18 cellular contexts compared by ENCODE assay signal in the genomic region with DNA sequence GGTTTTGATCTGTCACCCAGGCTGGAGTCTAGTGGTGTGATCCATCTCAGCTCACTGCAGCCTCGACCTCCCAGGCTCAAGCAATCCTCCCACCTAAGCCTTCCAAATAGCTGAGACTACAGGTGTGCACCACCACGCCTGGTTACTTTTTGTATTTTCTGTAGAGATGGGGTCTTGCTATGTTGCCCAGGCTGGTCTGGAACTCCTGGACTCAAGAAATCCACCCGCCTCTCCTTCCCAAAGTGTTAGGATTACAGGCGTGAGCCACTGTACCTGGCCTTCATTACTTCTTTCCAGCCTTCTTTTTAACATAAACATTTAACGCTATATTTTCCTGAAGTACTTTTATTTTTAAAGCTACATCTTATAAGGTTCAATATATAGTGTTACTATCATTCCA. TPM values are rescaled to one million over a fixed set of nuclear protein-coding genes. Genes with fewer than 3 reads are reported as not detected.
DNase-seq lines count a peak whose midpoint lies in the region; ATAC-seq, FAIRE-seq and TF ChIP-seq lines count a peak whose summit lies in the region.
"Had no signal": no experiment of that assay in that cellular context is flagged by ENCODE, and none has a peak within 500 bp of the region (broad histone marks: within the 10 kb centered on the region; RNA-seq: fewer than 3 reads in every experiment).

No MANE protein-coding gene starts in this region.

- H3K79me2 ChIP-seq in HepG2 (ENCODE audit: insufficient read depth, low read length) (no peaks in the 10 kb centered on the region), K562 (ENCODE audit: control insufficient read depth, insufficient read depth, low read length) (no peaks in the 10 kb centered on the region)

- TF ChIP-seq POLR2A in HepG2 (IDR thresholded peaks at IDR 0.05; ENCODE audit: insufficient read depth in 1 of 2, low read depth in 2 of 2, low read length in 2 of 2) (no peak), right lobe of liver (IDR thresholded peaks at IDR 0.05) (no peak), K562 (conservative IDR thresholded peaks at IDR 0.05) (no peak)

- H3K36me3 ChIP-seq in HepG2 (replicated peaks in 1 of 2; ENCODE audit: control insufficient read depth in 1 of 2, insufficient read depth in 2 of 2, low read length in 2 of 2) (peaks cover 0 to 4% of the 10 kb centered on the region in 2 experiments; a peak in 4 of 5 replicates), right lobe of liver (peaks cover 0 to 26% (median 7%) of the 10 kb centered on the region in 4 donors), K562 (ENCODE audit: control insufficient read depth, insufficient read depth, low read length) (peaks cover 19% of the 10 kb centered on the region)

- POLR2A ChIA-PET in HepG2 (lab: Yijun Ruan, JAX), result interaction anchor here (0.6 kb wide), 1 partner anchor 18 kb away, joined by 3 read pairs; no protein-coding TSS in a partner anchor
- POLR2A ChIA-PET in K562 (lab: Yijun Ruan, JAX), result no interaction called here

- intact Hi-C loops in HepG2 (cut with micrococcal nuclease; ENCODE audit: unreplicated experiment), result no loop called here
- intact Hi-C loops in right lobe of liver (cut with DNase I), result no loop called here
- intact Hi-C loops in K562 (cut with micrococcal nuclease), result no loop called here

- H2AFZ ChIP-seq in HepG2 (ENCODE audit: low read length) (no peak overlapping the region), K562 (ENCODE audit: low read depth, low read length) (no peak overlapping the region)

- ATAC-seq in HepG2 (no peak), right lobe of liver (no peak), K562 (no peak), GM18868 (IDR thresholded peaks at IDR 0.05; ENCODE audit: unreplicated experiment) (no peak)
- ATAC-seq: A549; CD8-positive, alpha-beta T cell had no signal

- H3K4me3 ChIP-seq in HepG2 (replicated peaks in 1 of 3; ENCODE audit: insufficient read depth in 1 of 3, low read depth in 2 of 3, low read length in 3 of 3) (no peak overlapping the region), right lobe of liver (no peak overlapping the region), K562 (no peak overlapping the region)
- H3K4me3 ChIP-seq: A549; BLaER1 treated with 17β-estradiol and CSF1 and Interleukin-3, amounts not matched to agents 10 nM and 100 nM had no signal

- DNase-seq in HepG2 (ENCODE audit: low spot score) (no peak), right lobe of liver (no peak), K562 (ENCODE audit: extremely low read depth in 1 of 4, low spot score in 3 of 4) (no peak)
- DNase-seq: AML-193; Caco-2; Calu3; CD4-positive, alpha-beta T cell; CD8-positive, alpha-beta T cell; DMS79 treated with DMSO at 0.1 percent for 48 hours; GF-D8 had no signal

- no peaks in the 10 kb centered on the region for H3K27me3 ChIP-seq in HepG2 (ENCODE audit: control insufficient read depth in 1 of 2, insufficient read depth in 2 of 2, low read length in 2 of 2)
- H3K27me3 ChIP-seq in right lobe of liver, result no peaks in the 10 kb centered on the region
- H3K27me3 ChIP-seq in K562 (ENCODE audit: control insufficient read depth in 2 of 2, insufficient read depth in 2 of 2, low read length in 2 of 2), result no peaks in the 10 kb centered on the region
- H3K27me3 ChIP-seq: BLaER1 treated with 17β-estradiol and CSF1 and Interleukin-3, amounts not matched to agents 10 nM and 100 nM had no signal

- H3K9me3 ChIP-seq in HepG2 (ENCODE audit: low read length) (no peaks in the 10 kb centered on the region), right lobe of liver (no peaks in the 10 kb centered on the region), K562 (replicated peaks; ENCODE audit: control insufficient read depth, insufficient read depth, low read depth, low read length) (no peaks in the 10 kb centered on the region; the same call in 1 of the 2 replicates)
- H3K9me3 ChIP-seq: Caco-2 had no signal

- H3K4me2 ChIP-seq in HepG2 (ENCODE audit: low read depth, low read length) (no peak overlapping the region), K562 (ENCODE audit: insufficient read depth, low read length) (no peak overlapping the region)
- H3K4me2 ChIP-seq: A549; BLaER1 treated with 17β-estradiol and CSF1 and Interleukin-3, amounts not matched to agents 10 nM and 100 nM had no signal

- H3K27ac ChIP-seq in HepG2 (ENCODE audit: extremely low read length, insufficient read depth, low read length), result no peak overlapping the region
- H3K27ac ChIP-seq in right lobe of liver, result no peak overlapping the region
- H3K27ac ChIP-seq in K562 (ENCODE audit: extremely low read depth, low read depth, low read length), result no peak overlapping the region
- H3K27ac ChIP-seq: 22Rv1; A549; BLaER1 treated with 17β-estradiol and CSF1 and Interleukin-3, amounts not matched to agents 10 nM and 100 nM; C4-2B had no signal

- H4K20me1 ChIP-seq in HepG2 (ENCODE audit: insufficient read depth, low read length) (no peaks in the 10 kb centered on the region), K562 (replicated peaks; ENCODE audit: control insufficient read depth, insufficient read depth, low read length) (no peaks in the 10 kb centered on the region)
- H4K20me1 ChIP-seq: BLaER1 treated with 17β-estradiol and CSF1 and Interleukin-3, amounts not matched to agents 10 nM and 100 nM had no signal

- H3K4me1 ChIP-seq in HepG2 (ENCODE audit: insufficient read depth, low read length), result peaks cover 12% of the 10 kb centered on the region
- H3K4me1 ChIP-seq in right lobe of liver, result no peaks in the 10 kb centered on the region
- H3K4me1 ChIP-seq in K562 (replicated peaks in 1 of 2; ENCODE audit: control insufficient read depth in 2 of 2, insufficient read depth in 2 of 2, low read length in 2 of 2), result no peaks in the 10 kb centered on the region; a peak in 2 of 5 replicates
- H3K4me1 ChIP-seq: A549, Caco-2 had no signal

- FAIRE-seq in HepG2 (lab: Jason Lieb, UNC) (no peak), K562 (lab: Jason Lieb, UNC) (no peak)
- FAIRE-seq: A549, D721Med, G401.6, GM12891 had no signal

- CTCF ChIA-PET in HepG2 (lab: Yijun Ruan, JAX; ENCODE audit: low intra/inter-chr PET ratio, low total read pairs), result no interaction called here
- CTCF ChIA-PET in K562 (lab: Yijun Ruan, JAX; ENCODE audit: low intra/inter-chr PET ratio), result no interaction called here

- no peak for TF ChIP-seq RAD21 in HepG2 (CRISPR knock-in tag; IDR thresholded peaks at IDR 0.05)
- TF ChIP-seq RAD21 in K562 (CRISPR knock-in tag; conservative IDR thresholded peaks at IDR 0.05 in 1 of 2, IDR thresholded peaks at IDR 0.05 in 1 of 2), result no peak

- H3K9ac ChIP-seq in HepG2 (ENCODE audit: insufficient read depth, low read depth, low read length) (no peak overlapping the region), K562 (ENCODE audit: insufficient read depth in 1 of 2, low read depth in 2 of 2, low read length in 2 of 2) (no peak overlapping the region)
- H3K9ac ChIP-seq: BLaER1 treated with 17β-estradiol and CSF1 and Interleukin-3, amounts not matched to agents 10 nM and 100 nM had no signal

- BruUV-seq in HepG2 (replicated peaks; lab: Mats Ljungman, UMichigan), result no TSS peak
- no TSS peak for BruUV-seq in K562 (replicated peaks; lab: Mats Ljungman, UMichigan)

- 88% methylated on average over 5 of the region's 5 CpGs for WGBS in HepG2 (ENCODE audit: low lambda C conversion rate)
- WGBS in right lobe of liver (ENCODE audit: insufficient coverage, low coverage, low lambda C conversion rate, missing lambda C conversion rate), result 78% methylated on average over 4 of the region's 5 CpGs
- WGBS in K562 (ENCODE audit: insufficient coverage, low coverage, missing lambda C conversion rate), result 36% methylated on average over 5 of the region's 5 CpGs

- TF ChIP-seq CTCF in HepG2 (CRISPR knock-in tag; IDR thresholded peaks at IDR 0.05) (no peak), right lobe of liver (IDR thresholded peaks at IDR 0.05) (no peak), K562 (IDR thresholded peaks at IDR 0.05 in 2 of 3, conservative IDR thresholded peaks at IDR 0.05 in 1 of 3; ENCODE audit: insufficient read depth in 2 of 3, low read depth in 1 of 3, low read length in 3 of 3) (no peak)

- TF ChIP-seq EP300 in HepG2 (IDR thresholded peaks at IDR 0.05; ENCODE audit: low read depth in 2 of 2, low read length in 2 of 2), result no peak
- no peak for TF ChIP-seq EP300 in HepG2 (CRISPR knock-in tag; IDR thresholded peaks at IDR 0.05; ENCODE audit: borderline replicate concordance)
- TF ChIP-seq EP300 in K562 (IDR thresholded peaks at IDR 0.05; ENCODE audit: low read length), result no peak

- no peaks in the 10 kb centered on the region for H3K9me1 ChIP-seq in K562 (ENCODE audit: control insufficient read depth, insufficient read depth, low read length)

- in situ Hi-C loops in HepG2 (cut with HindIII; ENCODE audit: extremely low pct_ligation_motif_present, low pct_unique_long_range_greater_than_20kb), result no loop called here
- in situ Hi-C loops in K562 (cut with MboI), result loop anchor here (10.0 kb wide), 1 partner anchor 1721 kb away; no protein-coding TSS in a partner anchor

RNA-seq across cellular contexts. Expression of a gene that starts 18.4 kb away (rescaled TPM):
- total RNA-seq in HepG2 (2016; rRNA removed; fragmentation: Illumina TruSeq; extraction: Trizol), result 21.3 and 30.0 TPM in 2 replicates
- 6.9 and 9.1 TPM in 2 replicates for total RNA-seq in HepG2 (2016; cell fraction: cytosol; rRNA removed; fragmentation: Illumina TruSeq; extraction: Trizol; ENCODE audit: low read depth)
- total RNA-seq in HepG2 (2016; cell fraction: insoluble cytoplasmic fraction; rRNA removed; fragmentation: Illumina TruSeq; extraction: Trizol), result 23.5 and 29.4 TPM in 2 replicates
- 8.9 and 9.2 TPM in 2 replicates for total RNA-seq in HepG2 (2016; cell fraction: membrane; rRNA removed; fragmentation: Illumina TruSeq; extraction: Trizol)
- 10.0 and 12.6 TPM in 2 replicates for total RNA-seq in HepG2 (2016; cell fraction: nucleus; rRNA removed; fragmentation: Illumina TruSeq; extraction: Trizol)
- 41.4 and 48.7 TPM in 2 replicates for polyA plus RNA-seq in HepG2 (2011; rRNA removed)
- polyA plus RNA-seq in HepG2 (2011; cell fraction: cytosol; rRNA removed), result 48.8 and 53.2 TPM in 2 replicates
- 21.0 and 23.2 TPM in 2 replicates for polyA plus RNA-seq in HepG2 (2011; cell fraction: nucleus; rRNA removed)
- 38.1 and 41.7 TPM in 2 replicates for polyA plus RNA-seq in HepG2 (2012)
- polyA plus RNA-seq in HepG2 (2016; cell fraction: cytosol; fragmentation: Illumina TruSeq; extraction: Trizol; ENCODE audit: low read depth), result 3.6 and 4.1 TPM in 2 replicates
- 24.4 and 26.5 TPM in 2 replicates for polyA plus RNA-seq in HepG2 (2016; cell fraction: insoluble cytoplasmic fraction; fragmentation: Illumina TruSeq; extraction: Trizol; ENCODE audit: low read depth)
- polyA plus RNA-seq in HepG2 (2016; cell fraction: membrane; fragmentation: Illumina TruSeq; extraction: Trizol; ENCODE audit: low read depth), result 5.5 and 6.2 TPM in 2 replicates
- polyA plus RNA-seq in HepG2 (2016; cell fraction: nucleus; fragmentation: Illumina TruSeq; extraction: Trizol; ENCODE audit: insufficient read depth, low read depth), result 15.9 and 18.0 TPM in 2 replicates
- polyA minus RNA-seq in HepG2 (2011; rRNA and poly(A)+ RNA removed; ENCODE audit: low replicate concordance), result 10.6 and 40.6 TPM in 2 replicates
- polyA minus RNA-seq in HepG2 (2011; cell fraction: cytosol; rRNA and poly(A)+ RNA removed), result 14.9 and 18.3 TPM in 2 replicates
- polyA minus RNA-seq in HepG2 (2011; cell fraction: nucleus; rRNA and poly(A)+ RNA removed), result 16.9 and 25.7 TPM in 2 replicates
- 100 to 1,000 TPM; 143 to 178 (median 160) TPM for total RNA-seq in right lobe of liver
- total RNA-seq in K562 (2011; cell fraction: chromatin; rRNA removed; ENCODE audit: low replicate concordance), result 44.6 and 54.9 TPM in 2 replicates
- total RNA-seq in K562 (2011; cell fraction: nucleolus; rRNA removed), result 33.6 and 36.7 TPM in 2 replicates
- 43.8 and 70.2 TPM in 2 replicates for total RNA-seq in K562 (2011; cell fraction: nucleoplasm; rRNA removed)
- 24.2 TPM in 2 replicates for total RNA-seq in K562 (2014; rRNA removed)
- total RNA-seq in K562 (2014; rRNA removed; fragmentation: Illumina TruSeq; extraction: Trizol), result 14.7 and 18.8 TPM in 2 replicates
- 15.5 and 18.0 TPM in 2 replicates for total RNA-seq in K562 (2015; rRNA removed; fragmentation: Illumina TruSeq; extraction: Trizol)
- total RNA-seq in K562 (2021), result 19.5 and 20.3 TPM in 2 replicates
- polyA plus RNA-seq in K562 (2011; rRNA removed), result 37.8 and 43.1 TPM in 2 replicates
- polyA plus RNA-seq in K562 (2011; cell fraction: cytosol; rRNA removed), result 29.4 and 39.5 TPM in 2 replicates
- polyA plus RNA-seq in K562 (2011; cell fraction: nucleus; rRNA removed), result 22.1 and 29.0 TPM in 2 replicates
- polyA plus RNA-seq in K562 (2012), result 21.8 and 49.2 TPM in 2 replicates
- 22.6 and 23.9 TPM in 2 replicates for polyA plus RNA-seq in K562 (2014; fragmentation: Illumina TruSeq; extraction: Trizol)
- polyA plus RNA-seq in K562 (2014; fragmentation: Nextera tagmentation; extraction: Ambion mirVana), result 10 to 100 TPM; 73.0 to 82.2 TPM
- 23.2 and 24.6 TPM in 2 replicates for polyA plus RNA-seq in K562 (2014; rRNA removed)
- 26.6 and 26.7 TPM in 2 replicates for polyA minus RNA-seq in K562 (2011; rRNA and poly(A)+ RNA removed)
- 9.7 and 10.6 TPM in 2 replicates for polyA minus RNA-seq in K562 (2011; cell fraction: cytosol; rRNA and poly(A)+ RNA removed)
- 8.5 and 13.7 TPM in 2 replicates for polyA minus RNA-seq in K562 (2011; cell fraction: nucleus; rRNA and poly(A)+ RNA removed)

RNA-seq across cellular contexts. Expression of a gene that starts 24.4 kb away (rescaled TPM):
- 14.9 and 33.6 TPM in 2 replicates for total RNA-seq in HepG2 (2016; rRNA removed; fragmentation: Illumina TruSeq; extraction: Trizol)
- 3.6 and 4.5 TPM in 2 replicates for total RNA-seq in HepG2 (2016; cell fraction: cytosol; rRNA removed; fragmentation: Illumina TruSeq; extraction: Trizol; ENCODE audit: low read depth)
- total RNA-seq in HepG2 (2016; cell fraction: insoluble cytoplasmic fraction; rRNA removed; fragmentation: Illumina TruSeq; extraction: Trizol), result 14.5 and 33.2 TPM in 2 replicates
- 8.3 and 9.4 TPM in 2 replicates for total RNA-seq in HepG2 (2016; cell fraction: membrane; rRNA removed; fragmentation: Illumina TruSeq; extraction: Trizol)
- total RNA-seq in HepG2 (2016; cell fraction: nucleus; rRNA removed; fragmentation: Illumina TruSeq; extraction: Trizol), result 27.1 and 30.8 TPM in 2 replicates
- 29.9 and 32.7 TPM in 2 replicates for polyA plus RNA-seq in HepG2 (2011; rRNA removed)
- 21.5 and 32.7 TPM in 2 replicates for polyA plus RNA-seq in HepG2 (2011; cell fraction: cytosol; rRNA removed)
- polyA plus RNA-seq in HepG2 (2011; cell fraction: nucleus; rRNA removed), result 9.5 and 11.1 TPM in 2 replicates
- polyA plus RNA-seq in HepG2 (2012), result 22.8 and 24.3 TPM in 2 replicates
- 4.3 and 4.6 TPM in 2 replicates for polyA plus RNA-seq in HepG2 (2016; cell fraction: cytosol; fragmentation: Illumina TruSeq; extraction: Trizol; ENCODE audit: low read depth)
- 13.2 and 15.8 TPM in 2 replicates for polyA plus RNA-seq in HepG2 (2016; cell fraction: insoluble cytoplasmic fraction; fragmentation: Illumina TruSeq; extraction: Trizol; ENCODE audit: low read depth)
- 6.5 and 6.9 TPM in 2 replicates for polyA plus RNA-seq in HepG2 (2016; cell fraction: membrane; fragmentation: Illumina TruSeq; extraction: Trizol; ENCODE audit: low read depth)
- 38.2 and 40.8 TPM in 2 replicates for polyA plus RNA-seq in HepG2 (2016; cell fraction: nucleus; fragmentation: Illumina TruSeq; extraction: Trizol; ENCODE audit: insufficient read depth, low read depth)
- 4.1 and 14.1 TPM in 2 replicates for polyA minus RNA-seq in HepG2 (2011; rRNA and poly(A)+ RNA removed; ENCODE audit: low replicate concordance)
- polyA minus RNA-seq in HepG2 (2011; cell fraction: cytosol; rRNA and poly(A)+ RNA removed), result 15.0 and 15.7 TPM in 2 replicates
- polyA minus RNA-seq in HepG2 (2011; cell fraction: nucleus; rRNA and poly(A)+ RNA removed), result 5.7 and 9.0 TPM in 2 replicates
- 10 to 100 TPM; 37.1 to 54.7 (median 45.1) TPM for total RNA-seq in right lobe of liver
- 11.3 and 16.3 TPM in 2 replicates for total RNA-seq in K562 (2011; cell fraction: chromatin; rRNA removed; ENCODE audit: low replicate concordance)
- 19.7 and 20.7 TPM in 2 replicates for total RNA-seq in K562 (2011; cell fraction: nucleolus; rRNA removed)
- total RNA-seq in K562 (2011; cell fraction: nucleoplasm; rRNA removed), result 20.1 and 22.9 TPM in 2 replicates
- total RNA-seq in K562 (2014; rRNA removed), result 12.8 and 13.1 TPM in 2 replicates
- 16.4 and 18.5 TPM in 2 replicates for total RNA-seq in K562 (2014; rRNA removed; fragmentation: Illumina TruSeq; extraction: Trizol)
- total RNA-seq in K562 (2015; rRNA removed; fragmentation: Illumina TruSeq; extraction: Trizol), result 13.2 and 14.9 TPM in 2 replicates
- 12.3 and 13.5 TPM in 2 replicates for total RNA-seq in K562 (2021)
- 17.6 and 20.5 TPM in 2 replicates for polyA plus RNA-seq in K562 (2011; rRNA removed)
- polyA plus RNA-seq in K562 (2011; cell fraction: cytosol; rRNA removed), result 10.3 and 13.5 TPM in 2 replicates
- polyA plus RNA-seq in K562 (2011; cell fraction: nucleus; rRNA removed), result 5.5 and 7.5 TPM in 2 replicates
- polyA plus RNA-seq in K562 (2012), result 11.3 and 20.4 TPM in 2 replicates
- 16.0 and 18.2 TPM in 2 replicates for polyA plus RNA-seq in K562 (2014; fragmentation: Illumina TruSeq; extraction: Trizol)
- polyA plus RNA-seq in K562 (2014; fragmentation: Nextera tagmentation; extraction: Ambion mirVana), result 1 to 10 TPM; 7.0 to 8.2 TPM
- polyA plus RNA-seq in K562 (2014; rRNA removed), result 10.6 and 11.8 TPM in 2 replicates
- polyA minus RNA-seq in K562 (2011; rRNA and poly(A)+ RNA removed), result 20.7 and 23.0 TPM in 2 replicates
- polyA minus RNA-seq in K562 (2011; cell fraction: cytosol; rRNA and poly(A)+ RNA removed), result 6.9 and 8.2 TPM in 2 replicates
- polyA minus RNA-seq in K562 (2011; cell fraction: nucleus; rRNA and poly(A)+ RNA removed), result 2.4 and 4.1 TPM in 2 replicates

RNA-seq across cellular contexts. Expression of a gene that starts 43.1 kb away (rescaled TPM):
- total RNA-seq in HepG2 (2016; rRNA removed; fragmentation: Illumina TruSeq; extraction: Trizol) (85.2 and 86.6 TPM in 2 replicates), right lobe of liver (10 to 100 TPM; 25.9 to 46.9 (median 42.0) TPM), K562 (2014; rRNA removed) (130 and 133 TPM in 2 replicates), K562 (2014; rRNA removed; fragmentation: Illumina TruSeq; extraction: Trizol) (36.8 and 48.3 TPM in 2 replicates), K562 (2015; rRNA removed; fragmentation: Illumina TruSeq; extraction: Trizol) (86.2 and 91.3 TPM in 2 replicates), K562 (2021) (108 and 112 TPM in 2 replicates)
- 19.0 and 24.8 TPM in 2 replicates for total RNA-seq in HepG2 (2016; cell fraction: cytosol; rRNA removed; fragmentation: Illumina TruSeq; extraction: Trizol; ENCODE audit: low read depth)
- total RNA-seq in HepG2 (2016; cell fraction: insoluble cytoplasmic fraction; rRNA removed; fragmentation: Illumina TruSeq; extraction: Trizol), result 88.8 and 91.0 TPM in 2 replicates
- total RNA-seq in HepG2 (2016; cell fraction: membrane; rRNA removed; fragmentation: Illumina TruSeq; extraction: Trizol), result 28.1 and 32.1 TPM in 2 replicates
- 43.6 and 54.4 TPM in 2 replicates for total RNA-seq in HepG2 (2016; cell fraction: nucleus; rRNA removed; fragmentation: Illumina TruSeq; extraction: Trizol)
- polyA plus RNA-seq in HepG2 (2011; rRNA removed) (88.4 and 99.0 TPM in 2 replicates), K562 (2011; rRNA removed) (88.3 and 104 TPM in 2 replicates), K562 (2014; fragmentation: Illumina TruSeq; extraction: Trizol) (96.6 and 108 TPM in 2 replicates), K562 (2014; fragmentation: Nextera tagmentation; extraction: Ambion mirVana) (10 to 100 TPM in 1 of 2 experiments, 1 to 10 TPM in 1; 8.4 to 48.4 TPM), K562 (2014; rRNA removed) (125 and 139 TPM in 2 replicates)
- polyA plus RNA-seq in HepG2 (2011; cell fraction: cytosol; rRNA removed), result 95.8 and 105 TPM in 2 replicates
- 168 and 180 TPM in 2 replicates for polyA plus RNA-seq in HepG2 (2011; cell fraction: nucleus; rRNA removed)
- 46.4 and 46.8 TPM in 2 replicates for polyA plus RNA-seq in HepG2 (2012)
- 12.7 and 14.4 TPM in 2 replicates for polyA plus RNA-seq in HepG2 (2016; cell fraction: cytosol; fragmentation: Illumina TruSeq; extraction: Trizol; ENCODE audit: low read depth)
- polyA plus RNA-seq in HepG2 (2016; cell fraction: insoluble cytoplasmic fraction; fragmentation: Illumina TruSeq; extraction: Trizol; ENCODE audit: low read depth), result 75.6 and 81.5 TPM in 2 replicates
- polyA plus RNA-seq in HepG2 (2016; cell fraction: membrane; fragmentation: Illumina TruSeq; extraction: Trizol; ENCODE audit: low read depth), result 19.5 and 21.9 TPM in 2 replicates
- polyA plus RNA-seq in HepG2 (2016; cell fraction: nucleus; fragmentation: Illumina TruSeq; extraction: Trizol; ENCODE audit: insufficient read depth, low read depth), result 96.1 and 107 TPM in 2 replicates
- polyA minus RNA-seq in HepG2 (2011; rRNA and poly(A)+ RNA removed; ENCODE audit: low replicate concordance), result 60.0 and 64.5 TPM in 2 replicates
- polyA minus RNA-seq in HepG2 (2011; cell fraction: cytosol; rRNA and poly(A)+ RNA removed), result 19.9 and 28.0 TPM in 2 replicates
- 31.8 and 36.4 TPM in 2 replicates for polyA minus RNA-seq in HepG2 (2011; cell fraction: nucleus; rRNA and poly(A)+ RNA removed)
- 48.0 and 134 TPM in 2 replicates for total RNA-seq in K562 (2011; cell fraction: chromatin; rRNA removed; ENCODE audit: low replicate concordance)
- total RNA-seq in K562 (2011; cell fraction: nucleolus; rRNA removed), result 107 and 108 TPM in 2 replicates
- 54.4 and 66.4 TPM in 2 replicates for total RNA-seq in K562 (2011; cell fraction: nucleoplasm; rRNA removed)
- 132 and 175 TPM in 2 replicates for polyA plus RNA-seq in K562 (2011; cell fraction: cytosol; rRNA removed)
- 105 and 111 TPM in 2 replicates for polyA plus RNA-seq in K562 (2011; cell fraction: nucleus; rRNA removed)
- 89.3 and 129 TPM in 2 replicates for polyA plus RNA-seq in K562 (2012)
- 33.6 and 40.5 TPM in 2 replicates for polyA minus RNA-seq in K562 (2011; rRNA and poly(A)+ RNA removed)
- 29.0 and 36.3 TPM in 2 replicates for polyA minus RNA-seq in K562 (2011; cell fraction: cytosol; rRNA and poly(A)+ RNA removed)
- polyA minus RNA-seq in K562 (2011; cell fraction: nucleus; rRNA and poly(A)+ RNA removed), result 28.5 and 41.0 TPM in 2 replicates

RNA-seq across cellular contexts. Expression of a gene that starts 52.7 kb away (rescaled TPM):
- 73.2 and 90.3 TPM in 2 replicates for total RNA-seq in HepG2 (2016; rRNA removed; fragmentation: Illumina TruSeq; extraction: Trizol)
- total RNA-seq in HepG2 (2016; cell fraction: cytosol; rRNA removed; fragmentation: Illumina TruSeq; extraction: Trizol; ENCODE audit: low read depth), result 20.4 and 23.5 TPM in 2 replicates
- total RNA-seq in HepG2 (2016; cell fraction: insoluble cytoplasmic fraction; rRNA removed; fragmentation: Illumina TruSeq; extraction: Trizol), result 74.2 and 88.0 TPM in 2 replicates
- 42.0 and 50.1 TPM in 2 replicates for total RNA-seq in HepG2 (2016; cell fraction: membrane; rRNA removed; fragmentation: Illumina TruSeq; extraction: Trizol)
- 32.9 and 38.9 TPM in 2 replicates for total RNA-seq in HepG2 (2016; cell fraction: nucleus; rRNA removed; fragmentation: Illumina TruSeq; extraction: Trizol)
- 72.1 and 96.1 TPM in 2 replicates for polyA plus RNA-seq in HepG2 (2011; rRNA removed)
- polyA plus RNA-seq in HepG2 (2011; cell fraction: cytosol; rRNA removed), result 70.6 and 104 TPM in 2 replicates
- polyA plus RNA-seq in HepG2 (2011; cell fraction: nucleus; rRNA removed), result 134 and 140 TPM in 2 replicates
- polyA plus RNA-seq in HepG2 (2012), result 47.7 and 58.7 TPM in 2 replicates
- polyA plus RNA-seq in HepG2 (2016; cell fraction: cytosol; fragmentation: Illumina TruSeq; extraction: Trizol; ENCODE audit: low read depth), result 28.9 and 30.0 TPM in 2 replicates
- 113 and 115 TPM in 2 replicates for polyA plus RNA-seq in HepG2 (2016; cell fraction: insoluble cytoplasmic fraction; fragmentation: Illumina TruSeq; extraction: Trizol; ENCODE audit: low read depth)
- polyA plus RNA-seq in HepG2 (2016; cell fraction: membrane; fragmentation: Illumina TruSeq; extraction: Trizol; ENCODE audit: low read depth), result 43.7 and 45.0 TPM in 2 replicates
- polyA plus RNA-seq in HepG2 (2016; cell fraction: nucleus; fragmentation: Illumina TruSeq; extraction: Trizol; ENCODE audit: insufficient read depth, low read depth), result 67.4 and 74.9 TPM in 2 replicates
- polyA minus RNA-seq in HepG2 (2011; rRNA and poly(A)+ RNA removed; ENCODE audit: low replicate concordance), result 58.0 and 75.1 TPM in 2 replicates
- 39.7 and 48.1 TPM in 2 replicates for polyA minus RNA-seq in HepG2 (2011; cell fraction: cytosol; rRNA and poly(A)+ RNA removed)
- 17.4 and 26.0 TPM in 2 replicates for polyA minus RNA-seq in HepG2 (2011; cell fraction: nucleus; rRNA and poly(A)+ RNA removed)
- 10 to 100 TPM; 28.1 to 69.8 (median 32.6) TPM for total RNA-seq in right lobe of liver
- total RNA-seq in K562 (2011; cell fraction: chromatin; rRNA removed; ENCODE audit: low replicate concordance), result 27.3 and 126 TPM in 2 replicates
- 89.4 and 103 TPM in 2 replicates for total RNA-seq in K562 (2011; cell fraction: nucleolus; rRNA removed)
- 56.7 and 62.0 TPM in 2 replicates for total RNA-seq in K562 (2011; cell fraction: nucleoplasm; rRNA removed)
- 126 and 144 TPM in 2 replicates for total RNA-seq in K562 (2014; rRNA removed)
- 17.4 and 25.8 TPM in 2 replicates for total RNA-seq in K562 (2014; rRNA removed; fragmentation: Illumina TruSeq; extraction: Trizol)
- total RNA-seq in K562 (2015; rRNA removed; fragmentation: Illumina TruSeq; extraction: Trizol), result 56.5 and 58.4 TPM in 2 replicates
- 108 and 109 TPM in 2 replicates for total RNA-seq in K562 (2021)
- 60.1 and 72.7 TPM in 2 replicates for polyA plus RNA-seq in K562 (2011; rRNA removed)
- polyA plus RNA-seq in K562 (2011; cell fraction: cytosol; rRNA removed), result 89.6 and 223 TPM in 2 replicates
- 141 and 217 TPM in 2 replicates for polyA plus RNA-seq in K562 (2011; cell fraction: nucleus; rRNA removed)
- 97.6 and 103 TPM in 2 replicates for polyA plus RNA-seq in K562 (2012)
- polyA plus RNA-seq in K562 (2014; fragmentation: Illumina TruSeq; extraction: Trizol), result 90.2 and 141 TPM in 2 replicates
- 1 to 10 TPM; 3.9 to 9.9 TPM for polyA plus RNA-seq in K562 (2014; fragmentation: Nextera tagmentation; extraction: Ambion mirVana)
- 127 and 128 TPM in 2 replicates for polyA plus RNA-seq in K562 (2014; rRNA removed)
- polyA minus RNA-seq in K562 (2011; rRNA and poly(A)+ RNA removed), result 21.3 and 39.9 TPM in 2 replicates
- polyA minus RNA-seq in K562 (2011; cell fraction: cytosol; rRNA and poly(A)+ RNA removed), result 64.0 and 69.4 TPM in 2 replicates
- 25.7 and 26.4 TPM in 2 replicates for polyA minus RNA-seq in K562 (2011; cell fraction: nucleus; rRNA and poly(A)+ RNA removed)
